ENCODE assay signal across 19 cellular contexts in genomic region chr3:43144811-43145490, GRCh38. TPM values are rescaled to one million over a fixed set of nuclear protein-coding genes. Genes with fewer than 3 reads are reported as not detected.
A peak's percentile ranks its signal among the peaks of the same experiment; 100 is the strongest.
DNase-seq lines count a peak whose midpoint lies in the region; ATAC-seq and TF ChIP-seq lines count a peak whose summit lies in the region.
"Had no signal": no experiment of that assay in that cellular context is flagged by ENCODE, and none has a peak within 500 bp of the region (broad histone marks: within the 10 kb centered on the region; RNA-seq: fewer than 3 reads in every experiment).

No MANE protein-coding gene starts in this region.

- ATAC-seq in GM18873 (IDR thresholded peaks at IDR 0.05; ENCODE audit: low FRiP score, unreplicated experiment) (no peak), GM19035 (IDR thresholded peaks at IDR 0.05; ENCODE audit: unreplicated experiment) (no peak)
- ATAC-seq: activated CD8-positive, alpha-beta T cell treated with anti-CD3 and anti-CD28 coated beads for 36 hours; body of pancreas; GM12878; heart left ventricle; naive thymus-derived CD4-positive, alpha-beta T cell had no signal

- no peak overlapping the region for H3K4ac ChIP-seq in trophoblast cell (ENCODE audit: low read depth, low read length)

- H2BK12ac ChIP-seq in trophoblast cell (ENCODE audit: low read length) = no peak overlapping the region

- H2BK5ac ChIP-seq in trophoblast cell (ENCODE audit: low read depth, low read length, poor library complexity) = no peak overlapping the region

- H3K4me1 ChIP-seq in trophoblast cell (ENCODE audit: control insufficient read depth in 1 of 2, insufficient read depth in 2 of 2, low read length in 2 of 2) = no peaks in the 10 kb centered on the region
- H3K4me1 ChIP-seq: body of pancreas, heart left ventricle, prostate gland, SJSA1 had no signal

- no peaks in the 10 kb centered on the region for H3K36me3 ChIP-seq in trophoblast cell (ENCODE audit: control insufficient read depth in 1 of 2, insufficient read depth in 2 of 2, low read length in 2 of 2)
- H3K36me3 ChIP-seq: BLaER1 treated with 17β-estradiol and CSF1 and Interleukin-3, amounts not matched to agents 10 nM and 100 nM; heart left ventricle; prostate gland; SJSA1 had no signal

- H3K27me3 ChIP-seq in trophoblast cell (ENCODE audit: insufficient read depth, low read length) = no peaks in the 10 kb centered on the region
- H3K27me3 ChIP-seq: BLaER1 treated with 17β-estradiol and CSF1 and Interleukin-3, amounts not matched to agents 10 nM and 100 nM; body of pancreas; SJSA1 had no signal

- H4K8ac ChIP-seq in trophoblast cell (ENCODE audit: low read depth, low read length) = no peak overlapping the region

- peak; percentile 33 for DNase-seq in GM04504 (ENCODE audit: low read depth)
- DNase-seq in RPMI8226 = peak; percentile 31
- DNase-seq in epithelial cell of esophagus (ENCODE audit: low read depth) = peak; percentile 7
- DNase-seq in trophoblast cell = no peak
- no peak for DNase-seq in effector CD8-positive, alpha-beta T cell (lab: John Stamatoyannopoulos, UW)
- no peak for DNase-seq in NCI-H187 (lab: John Stamatoyannopoulos, UW)
- DNase-seq: activated CD8-positive, alpha-beta T cell treated with anti-CD3 and anti-CD28 coated beads for 36 hours; body of pancreas; heart left ventricle; naive thymus-derived CD4-positive, alpha-beta T cell; stimulated activated CD4-positive, alpha-beta T cell treated with anti-CD3 and anti-CD28 coated beads, Interleukin-15, amount 100 ng/mL, for 24 hours; substantia nigra had no signal

- H3K18ac ChIP-seq in trophoblast cell (ENCODE audit: low read length) = no peak overlapping the region

- no peak overlapping the region for H2AK5ac ChIP-seq in trophoblast cell (ENCODE audit: low read length)

- H3K79me1 ChIP-seq in trophoblast cell (ENCODE audit: low read length) = no peaks in the 10 kb centered on the region

- no peaks in the 10 kb centered on the region for H3K79me2 ChIP-seq in trophoblast cell (ENCODE audit: control insufficient read depth, insufficient read depth, low read length, poor library complexity)

- no peak overlapping the region for H3K4me2 ChIP-seq in trophoblast cell (ENCODE audit: low read length)

- no peak overlapping the region for H2BK120ac ChIP-seq in trophoblast cell (ENCODE audit: insufficient read depth, low read length, poor library complexity)

- H3K14ac ChIP-seq in trophoblast cell (ENCODE audit: low read length) = no peak overlapping the region

- no peak overlapping the region for H4K91ac ChIP-seq in trophoblast cell (ENCODE audit: low read depth, low read length)

- no peaks in the 10 kb centered on the region for H3K9me3 ChIP-seq in trophoblast cell (ENCODE audit: insufficient read depth, low read depth, low read length)
- H3K9me3 ChIP-seq: body of pancreas, heart left ventricle, prostate gland, SJSA1 had no signal

- no peak overlapping the region for H2AFZ ChIP-seq in trophoblast cell (ENCODE audit: insufficient read depth, low read length, poor library complexity)

- peak overlapping the region; percentile 72 for H3K9ac ChIP-seq in trophoblast cell (ENCODE audit: low read length)
- H3K9ac ChIP-seq: BLaER1 treated with 17β-estradiol and CSF1 and Interleukin-3, amounts not matched to agents 10 nM and 100 nM had no signal

- H3K4me3 ChIP-seq in epithelial cell of esophagus (ENCODE audit: low read length) (no peak overlapping the region), trophoblast cell (ENCODE audit: low read depth, low read length) (no peak overlapping the region)
- H3K4me3 ChIP-seq: BLaER1 treated with 17β-estradiol and CSF1 and Interleukin-3, amounts not matched to agents 10 nM and 100 nM; body of pancreas; GM12878; heart left ventricle; prostate gland; SJSA1 had no signal

- no peak overlapping the region for H3K27ac ChIP-seq in trophoblast cell (ENCODE audit: low read depth, low read length)
- H3K27ac ChIP-seq: BLaER1 treated with 17β-estradiol and CSF1 and Interleukin-3, amounts not matched to agents 10 nM and 100 nM; body of pancreas; heart left ventricle; prostate gland; SJSA1; VCaP had no signal

- no peak for TF ChIP-seq CTCF in epithelial cell of esophagus (IDR thresholded peaks at IDR 0.05; ENCODE audit: insufficient read depth, low read depth, low read length, missing control alignments)

- H3K23ac ChIP-seq in trophoblast cell (ENCODE audit: low read length) = no peak overlapping the region

- WGBS in trophoblast cell (ENCODE audit: extremely low coverage, insufficient coverage, insufficient read length) = no CpG with 5 or more reads among the region's 7 CpGs

- H4K12ac ChIP-seq in trophoblast cell (ENCODE audit: low read depth, low read length) = no peak overlapping the region

RNA-seq across cellular contexts. Expression of gene POMGNT2, which starts 39.1 kb away (rescaled TPM):
- 7.0 and 7.2 TPM in 2 replicates for polyA plus RNA-seq in trophoblast cell (2013)

Comparison
In these comparisons a context has a peak if more than half of its experiments do, and no peak if none do; other contexts are left out.
1. DNase-seq: peak in GM04504 (single experiment), RPMI8226 (single experiment) and epithelial cell of esophagus (single experiment); none in trophoblast cell (0 of 2), effector CD8-positive, alpha-beta T cell (single experiment) and NCI-H187 (0 of 2).